ENCODE assay signal across 7 cellular contexts in genomic region chr1:145176285-145176925, GRCh38.
DNase-seq lines count a peak whose midpoint lies in the region; ATAC-seq, FAIRE-seq and TF ChIP-seq lines count a peak whose summit lies in the region.
"Not testable (repeated sequence)": the region's sequence is repeated elsewhere in the genome, so short reads cannot be mapped to it uniquely, and the experiment has no call there.

No MANE protein-coding gene starts in this region.

- not testable (repeated sequence) for H2AFZ ChIP-seq in K562 (ENCODE audit: low read depth, low read length)

- H3K27me3 Mint-ChIP-seq in T-cell; activated naive CD4-positive, alpha-beta T cell treated with anti-CD3 and anti-CD28 coated beads for 36 hours (ENCODE audit: low read depth); natural killer cell (ENCODE audit: low read depth in 2 of 2): not testable (repeated sequence)

- H3K27ac Mint-ChIP-seq in T-cell; activated naive CD4-positive, alpha-beta T cell treated with anti-CD3 and anti-CD28 coated beads for 36 hours; natural killer cell: not testable (repeated sequence)

- TF ChIP-seq POLR2A in K562 (conservative IDR thresholded peaks at IDR 0.05) = not testable (repeated sequence)

- H3K9ac ChIP-seq in K562 (ENCODE audit: insufficient read depth in 1 of 2, low read depth in 2 of 2, low read length in 2 of 2) = not testable (repeated sequence)

- not testable (repeated sequence) for TF ChIP-seq EP300 in K562 (IDR thresholded peaks at IDR 0.05; ENCODE audit: low read length)

- WGBS in K562 (ENCODE audit: insufficient coverage, low coverage, missing lambda C conversion rate) = 6% methylated on average over 7 of the region's 11 CpGs

- intact Hi-C loops in activated naive CD4-positive, alpha-beta T cell treated with anti-CD3 and anti-CD28 coated beads for 36 hours (cut with micrococcal nuclease); K562 (cut with micrococcal nuclease); natural killer cell (cut with micrococcal nuclease): not testable (repeated sequence)

- not testable (repeated sequence) for H3K27ac ChIP-seq in K562 (ENCODE audit: extremely low read depth, low read depth, low read length)

- H3K4me1 ChIP-seq in K562 (replicated peaks in 1 of 2; ENCODE audit: control insufficient read depth in 2 of 2, insufficient read depth in 2 of 2, low read length in 2 of 2) = not testable (repeated sequence)

- not testable (repeated sequence) for TF ChIP-seq RAD21 in K562 (CRISPR knock-in tag; conservative IDR thresholded peaks at IDR 0.05 in 1 of 2, IDR thresholded peaks at IDR 0.05 in 1 of 2)

- H3K4me3 Mint-ChIP-seq in T-cell; activated naive CD4-positive, alpha-beta T cell treated with anti-CD3 and anti-CD28 coated beads for 36 hours; natural killer cell: not testable (repeated sequence)

- peak in 30 of 34 experiments; percentile 5 to 70 (median 34) for DNase-seq in T-cell
- peak; percentile 17 for DNase-seq in activated CD4-positive, alpha-beta T cell treated with anti-CD3 and anti-CD28 coated beads, Interleukin-2, amount 50 U/mL, for 1 hour
- peak; percentile 41 for DNase-seq in activated T-cell treated with anti-CD3 and anti-CD28 coated beads, Interleukin-2, amount 50 U/mL, for 1 hour
- peak; percentile 50 for DNase-seq in activated naive CD4-positive, alpha-beta T cell treated with anti-CD3 and anti-CD28 coated beads for 36 hours
- not testable (repeated sequence) for DNase-seq in K562 (ENCODE audit: extremely low read depth in 1 of 4, low spot score in 3 of 4); natural killer cell; stimulated activated naive CD8-positive, alpha-beta T cell treated with anti-CD3 and anti-CD28 coated beads, Interleukin-15, Interleukin-2, amounts not matched to agents 100 U/mL and 50 U/mL, for 24 hours

- H3K27me3 ChIP-seq in K562 (ENCODE audit: control insufficient read depth in 2 of 2, insufficient read depth in 2 of 2, low read length in 2 of 2) = not testable (repeated sequence)

- FAIRE-seq in K562 (lab: Jason Lieb, UNC) = not testable (repeated sequence)

- not testable (repeated sequence) for H3K79me2 ChIP-seq in K562 (ENCODE audit: control insufficient read depth, insufficient read depth, low read length)

- POLR2A ChIA-PET in T-cell (lab: Charles Lee); K562 (lab: Yijun Ruan, JAX): not testable (repeated sequence)

- in situ Hi-C loops in K562 (cut with MboI) = not testable (repeated sequence)

- H3K9me3 ChIP-seq in K562 (replicated peaks; ENCODE audit: control insufficient read depth, insufficient read depth, low read depth, low read length) = not testable (repeated sequence)

- not testable (repeated sequence) for H3K36me3 Mint-ChIP-seq in T-cell; activated naive CD4-positive, alpha-beta T cell treated with anti-CD3 and anti-CD28 coated beads for 36 hours (ENCODE audit: low read depth); natural killer cell

- TF ChIP-seq CTCF in K562 (IDR thresholded peaks at IDR 0.05 in 2 of 3, conservative IDR thresholded peaks at IDR 0.05 in 1 of 3; ENCODE audit: insufficient read depth in 2 of 3, low read depth in 1 of 3, low read length in 3 of 3); natural killer cell (IDR thresholded peaks at IDR 0.05): not testable (repeated sequence)

- not testable (repeated sequence) for H3K4me3 ChIP-seq in K562

- ATAC-seq in T-cell (replicated peaks in 1 of 4) = peak; percentile 87 to 95 (median 92)
- ATAC-seq in K562 = peak; percentile 55
- ATAC-seq in natural killer cell = peak; percentile 81 to 97 (median 89)
- peak; percentile 86 for ATAC-seq in stimulated activated naive CD8-positive, alpha-beta T cell treated with anti-CD3 and anti-CD28 coated beads, Interleukin-15, Interleukin-2, amounts not matched to agents 100 U/mL and 50 U/mL, for 24 hours

- BruUV-seq in K562 (replicated peaks; lab: Mats Ljungman, UMichigan) = not testable (repeated sequence)

- CTCF ChIA-PET in T-cell (lab: Charles Lee); activated naive CD4-positive, alpha-beta T cell treated with anti-CD3 and anti-CD28 coated beads for 36 hours (lab: Charles Lee); K562 (lab: Yijun Ruan, JAX; ENCODE audit: low intra/inter-chr PET ratio): not testable (repeated sequence)

- H3K4me1 Mint-ChIP-seq in T-cell; activated naive CD4-positive, alpha-beta T cell treated with anti-CD3 and anti-CD28 coated beads for 36 hours (ENCODE audit: low read depth); natural killer cell: not testable (repeated sequence)

- not testable (repeated sequence) for H3K9me1 ChIP-seq in K562 (ENCODE audit: control insufficient read depth, insufficient read depth, low read length)

- not testable (repeated sequence) for H3K36me3 ChIP-seq in K562 (ENCODE audit: control insufficient read depth, insufficient read depth, low read length)

- not testable (repeated sequence) for H4K20me1 ChIP-seq in K562 (replicated peaks; ENCODE audit: control insufficient read depth, insufficient read depth, low read length)

- not testable (repeated sequence) for H3K4me2 ChIP-seq in K562 (ENCODE audit: insufficient read depth, low read length)

- not testable (repeated sequence) for H3K9me3 Mint-ChIP-seq in T-cell; activated naive CD4-positive, alpha-beta T cell treated with anti-CD3 and anti-CD28 coated beads for 36 hours; natural killer cell
